Comparison of ENCODE assay signal across 13 cellular contexts in the genomic region with DNA sequence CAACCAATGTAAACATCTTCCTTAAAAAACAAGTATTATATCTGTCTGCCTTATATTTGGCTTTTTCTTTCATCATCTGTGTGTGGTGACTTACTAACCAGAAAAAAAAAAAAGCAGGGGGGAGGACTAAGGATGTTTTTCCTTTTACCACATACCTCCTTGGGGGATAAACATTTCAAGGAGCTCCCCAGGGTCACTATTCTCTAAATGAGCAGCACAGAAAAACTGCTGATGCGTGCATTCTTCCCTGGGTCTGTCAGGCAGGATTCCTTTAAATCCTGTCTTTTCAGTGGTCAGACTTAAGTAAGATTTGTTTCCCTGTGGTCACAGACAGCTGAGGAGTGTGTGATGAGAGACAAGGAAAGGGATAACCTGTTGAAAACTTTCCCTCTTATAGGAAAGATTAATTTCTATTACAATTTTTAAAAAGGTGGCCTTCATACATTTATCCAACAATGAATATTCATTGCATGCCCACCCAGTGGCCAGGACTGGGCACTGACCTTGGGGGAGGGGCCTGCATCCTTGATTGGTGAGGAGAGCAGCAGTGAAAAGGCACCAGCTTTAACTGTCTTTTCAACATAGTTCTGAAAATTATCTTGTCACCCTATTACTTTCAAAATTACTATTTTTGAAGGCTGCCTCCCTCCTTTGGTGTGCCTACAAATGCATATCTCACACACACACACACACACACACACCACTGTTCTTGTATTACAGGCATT.
A peak's percentile ranks its signal among the peaks of the same experiment; 100 is the strongest.
DNase-seq lines count a peak whose midpoint lies in the region; ATAC-seq and TF ChIP-seq lines count a peak whose summit lies in the region.
"Had no signal": no experiment of that assay in that cellular context is flagged by ENCODE, and none has a peak within 500 bp of the region (broad histone marks: within the 10 kb centered on the region; RNA-seq: fewer than 3 reads in every experiment).

No MANE protein-coding gene starts in this region.

- H3K9me3 ChIP-seq in ectodermal cell (ENCODE audit: control insufficient read depth, low read length): no peaks in the 10 kb centered on the region
- H3K9me3 ChIP-seq in esophagus squamous epithelium: no peaks in the 10 kb centered on the region
- H3K9me3 ChIP-seq: Caco-2, left lung, sigmoid colon had no signal

- TF ChIP-seq CTCF in AG10803 (conservative IDR thresholded peaks at IDR 0.05; ENCODE audit: low read length): no peak
- TF ChIP-seq CTCF in mesothelial cell of epicardium (IDR thresholded peaks at IDR 0.05; ENCODE audit: unreplicated experiment): no peak
- TF ChIP-seq CTCF in esophagus squamous epithelium (IDR thresholded peaks at IDR 0.05): no peak

- no peak for ATAC-seq in left ventricle myocardium superior
- ATAC-seq: activated T-cell treated with anti-CD3 and anti-CD28 coated beads, Interleukin-2, amount 50 U/mL, for 4 hours had no signal

- TF ChIP-seq POLR2A in esophagus squamous epithelium (IDR thresholded peaks at IDR 0.05): no peak

- H3K27me3 Mint-ChIP-seq in mesothelial cell of epicardium (ENCODE audit: low read depth): no peaks in the 10 kb centered on the region

- peaks cover 34% of the 10 kb centered on the region for H3K4me1 Mint-ChIP-seq in mesothelial cell of epicardium

- H3K4me3 Mint-ChIP-seq in mesothelial cell of epicardium: no peak overlapping the region
- H3K4me3 Mint-ChIP-seq: activated T-cell treated with anti-CD3 and anti-CD28 coated beads, Interleukin-2, amount 50 U/mL, for 4 hours had no signal

- no peaks in the 10 kb centered on the region for H3K9me3 Mint-ChIP-seq in mesothelial cell of epicardium
- H3K9me3 Mint-ChIP-seq: activated T-cell treated with anti-CD3 and anti-CD28 coated beads, Interleukin-2, amount 50 U/mL, for 4 hours had no signal

- H3K36me3 ChIP-seq in ectodermal cell (ENCODE audit: control insufficient read depth, insufficient read depth, low read length) (no peaks in the 10 kb centered on the region), esophagus squamous epithelium (no peaks in the 10 kb centered on the region)
- H3K36me3 ChIP-seq: left lung, sigmoid colon had no signal

- intact Hi-C loops in esophagus squamous epithelium (cut with DNase I) (no loop called here), left ventricle myocardium superior (cut with micrococcal nuclease) (no loop called here)

- 0 to 5% methylated on average over 1 of the region's 1 CpG for WGBS in ectodermal cell, 2 experiments
- WGBS in esophagus squamous epithelium, 2 donors: 86% methylated on average over 1 of the region's 1 CpG

- H3K4me1 ChIP-seq in ectodermal cell (ENCODE audit: control insufficient read depth, insufficient read depth, low read length): peaks cover 39% of the 10 kb centered on the region
- H3K4me1 ChIP-seq in esophagus squamous epithelium: peaks cover 0 to 26% (median 3%) of the 10 kb centered on the region in 3 donors
- H3K4me1 ChIP-seq: Caco-2, left lung, sigmoid colon had no signal

- H3K27me3 ChIP-seq in ectodermal cell (ENCODE audit: control insufficient read depth, insufficient read depth, low read length, poor library complexity, severe bottlenecking) (no peaks in the 10 kb centered on the region), esophagus squamous epithelium (no peaks in the 10 kb centered on the region)
- H3K27me3 ChIP-seq: left lung, sigmoid colon had no signal

- peak overlapping the region; percentile 81 for H3K27ac Mint-ChIP-seq in mesothelial cell of epicardium

- no peak overlapping the region for H3K4me3 ChIP-seq in AG10803 (ENCODE audit: low read length)
- no peak overlapping the region for H3K4me3 ChIP-seq in ectodermal cell (ENCODE audit: insufficient read depth, low read depth, low read length)
- no peak overlapping the region for H3K4me3 ChIP-seq in esophagus squamous epithelium
- H3K4me3 ChIP-seq: left lung, sigmoid colon had no signal

- H3K36me3 Mint-ChIP-seq in mesothelial cell of epicardium: no peaks in the 10 kb centered on the region

- peak overlapping the region; percentile 70 for H3K27ac ChIP-seq in ectodermal cell (ENCODE audit: insufficient read depth, low read depth, low read length, poor library complexity, severe bottlenecking)
- peak overlapping the region in 1 of 4 donors; percentile 40 for H3K27ac ChIP-seq in esophagus squamous epithelium
- H3K27ac ChIP-seq: left lung, sigmoid colon had no signal

- DNase-seq in AG10803 (ENCODE audit: low read depth) (peak; percentile 96), HT1080 (ENCODE audit: low read depth) (peak; percentile 7), mesothelial cell of epicardium (ENCODE audit: low spot score in 2 of 2, unreplicated experiment in 2 of 2) (no peak), esophagus squamous epithelium (lab: John Stamatoyannopoulos, UW) (no peak), cortex of kidney (lab: John Stamatoyannopoulos, UW) (no peak), left ventricle myocardium superior (no peak), HuH-7 (ENCODE audit: low spot score) (no peak)
- DNase-seq: activated T-cell treated with anti-CD3 and anti-CD28 coated beads, Interleukin-2, amount 50 U/mL, for 4 hours; Caco-2; effector memory CD4-positive, alpha-beta T cell; left lung; sigmoid colon had no signal

Comparison
In these comparisons a context has a peak if more than half of its experiments do, and no peak if none do; other contexts are left out.
1. DNase-seq: peak in AG10803 (single experiment) and HT1080 (single experiment); none in mesothelial cell of epicardium (0 of 2), esophagus squamous epithelium (single experiment), cortex of kidney (single experiment), left ventricle myocardium superior (single experiment) and HuH-7 (single experiment).